Comparison of ENCODE assay signal across 18 cellular contexts in genomic region chr7:3107889-3108570, GRCh38.
DNase-seq lines count a peak whose midpoint lies in the region; ATAC-seq lines count a peak whose summit lies in the region.
"Had no signal": no experiment of that assay in that cellular context is flagged by ENCODE, and none has a peak within 500 bp of the region (broad histone marks: within the 10 kb centered on the region; RNA-seq: fewer than 3 reads in every experiment).

No MANE protein-coding gene starts in this region.

- DNase-seq in CD4-positive, CD25-positive, alpha-beta regulatory T cell = peak in 1 of 3 donors; percentile 45
- no peak for DNase-seq in CD8-positive, alpha-beta memory T cell
- no peak for DNase-seq in epithelial cell of prostate (ENCODE audit: low read depth, low spot score)
- no peak for DNase-seq in COLO668 (lab: John Stamatoyannopoulos, UW; ENCODE audit: unreplicated experiment)
- DNase-seq in COLO829 (ENCODE audit: low spot score) = no peak
- DNase-seq: activated CD4-positive, alpha-beta T cell treated with anti-CD3 and anti-CD28 coated beads, Interleukin-2, amount 50 U/mL, for 4 hours; BE2C; DMS53; foreskin fibroblast; NCI-H1417 treated with DMSO at 0.1 percent for 48 hours; Peyer's patch; stimulated activated CD4-positive, alpha-beta T cell treated with anti-CD3 and anti-CD28 coated beads, Interleukin-2, amount 100 ng/mL, for 48 hours; substantia nigra had no signal

- CTCF ChIA-PET in CD8-positive, alpha-beta memory T cell (lab: Charles Lee) = interaction anchor here (1.7 to 2.0 kb wide), 2 partner anchors 18 to 47 kb away, joined by 6 to 7 read pairs; no protein-coding TSS in a partner anchor

- peaks cover 0 to 3% (median 0%) of the 10 kb centered on the region in 7 donors for H3K9me3 Mint-ChIP-seq in CD4-positive, CD25-positive, alpha-beta regulatory T cell
- H3K9me3 Mint-ChIP-seq in CD8-positive, alpha-beta memory T cell = peaks cover 0 to 3% (median 2%) of the 10 kb centered on the region in 5 donors
- peaks cover 31% of the 10 kb centered on the region for H3K9me3 Mint-ChIP-seq in T-helper 1 cell treated with Interleukin-12 subunit alpha and Interleukin-12 subunit beta and Interleukin-4 antibody, amounts not matched to agents 30 μg/mL and 1 μg/mL, for 36 hours
- H3K9me3 Mint-ChIP-seq: memory B cell had no signal

- peaks cover 2% of the 10 kb centered on the region for H3K36me3 ChIP-seq in CD4-positive, CD25-positive, alpha-beta regulatory T cell (ENCODE audit: control insufficient read depth, insufficient read depth, low read length)
- no peaks in the 10 kb centered on the region for H3K36me3 ChIP-seq in CD8-positive, alpha-beta memory T cell (ENCODE audit: insufficient read depth, low read length)
- H3K36me3 ChIP-seq: BE2C, Peyer's patch had no signal

- H3K9me3 ChIP-seq in CD4-positive, CD25-positive, alpha-beta regulatory T cell (ENCODE audit: control insufficient read depth in 2 of 2, low read length in 2 of 2) = no peaks in the 10 kb centered on the region
- H3K9me3 ChIP-seq in CD8-positive, alpha-beta memory T cell (ENCODE audit: low read length) = no peaks in the 10 kb centered on the region
- H3K9me3 ChIP-seq: BE2C, Peyer's patch had no signal

- ATAC-seq in CD4-positive, CD25-positive, alpha-beta regulatory T cell (ENCODE audit: low read depth in 2 of 2) = no peak
- ATAC-seq in HG02973 (IDR thresholded peaks at IDR 0.05; ENCODE audit: unreplicated experiment) = no peak
- ATAC-seq: SK-N-SH treated with all-trans-retinoic acid at 6 μM for 48 hours had no signal

- H3K4me1 Mint-ChIP-seq in CD4-positive, CD25-positive, alpha-beta regulatory T cell = peaks cover 5 to 40% (median 20%) of the 10 kb centered on the region in 4 donors
- peaks cover 42 to 90% (median 66%) of the 10 kb centered on the region in 3 donors for H3K4me1 Mint-ChIP-seq in CD8-positive, alpha-beta memory T cell
- H3K4me1 Mint-ChIP-seq in T-helper 1 cell treated with Interleukin-12 subunit alpha and Interleukin-12 subunit beta and Interleukin-4 antibody, amounts not matched to agents 30 μg/mL and 1 μg/mL, for 36 hours (ENCODE audit: low read depth) = peaks cover 79% of the 10 kb centered on the region
- H3K4me1 Mint-ChIP-seq: nephron had no signal

- peak overlapping the region in 3 of 4 donors; percentile 22 to 79 (median 66) for H3K4me3 Mint-ChIP-seq in CD4-positive, CD25-positive, alpha-beta regulatory T cell
- peak overlapping the region in 5 of 7 donors; percentile 39 to 71 (median 52) for H3K4me3 Mint-ChIP-seq in CD8-positive, alpha-beta memory T cell
- peak overlapping the region; percentile 57 for H3K4me3 Mint-ChIP-seq in T-helper 1 cell treated with Interleukin-12 subunit alpha and Interleukin-12 subunit beta and Interleukin-4 antibody, amounts not matched to agents 30 μg/mL and 1 μg/mL, for 36 hours
- H3K4me3 Mint-ChIP-seq: memory B cell, nephron had no signal

- POLR2A ChIA-PET in CD8-positive, alpha-beta memory T cell (lab: Charles Lee) = interaction anchor here (0.6 kb wide), 1 partner anchor 43 kb away, joined by 3 read pairs; no protein-coding TSS in a partner anchor

- H3K27me3 Mint-ChIP-seq in CD4-positive, CD25-positive, alpha-beta regulatory T cell = no peaks in the 10 kb centered on the region
- no peaks in the 10 kb centered on the region for H3K27me3 Mint-ChIP-seq in CD8-positive, alpha-beta memory T cell
- no peaks in the 10 kb centered on the region for H3K27me3 Mint-ChIP-seq in T-helper 1 cell treated with Interleukin-12 subunit alpha and Interleukin-12 subunit beta and Interleukin-4 antibody, amounts not matched to agents 30 μg/mL and 1 μg/mL, for 36 hours (ENCODE audit: low read depth)

- no peaks in the 10 kb centered on the region for H3K27me3 ChIP-seq in CD4-positive, CD25-positive, alpha-beta regulatory T cell (ENCODE audit: control insufficient read depth, insufficient read depth, low read length)
- no peaks in the 10 kb centered on the region for H3K27me3 ChIP-seq in CD8-positive, alpha-beta memory T cell (ENCODE audit: insufficient read depth, low read length, poor library complexity, severe bottlenecking)
- H3K27me3 ChIP-seq: BE2C, Peyer's patch had no signal

- H3K4me3 ChIP-seq in CD4-positive, CD25-positive, alpha-beta regulatory T cell (ENCODE audit: low read depth, low read length) = peak overlapping the region; percentile 10
- no peak overlapping the region for H3K4me3 ChIP-seq in CD8-positive, alpha-beta memory T cell (ENCODE audit: low read length)
- H3K4me3 ChIP-seq: Peyer's patch had no signal

- no peak overlapping the region for H3K27ac ChIP-seq in CD4-positive, CD25-positive, alpha-beta regulatory T cell (ENCODE audit: insufficient read depth, low read length, poor library complexity, severe bottlenecking)
- no peak overlapping the region for H3K27ac ChIP-seq in CD8-positive, alpha-beta memory T cell (ENCODE audit: low read depth, low read length)
- H3K27ac ChIP-seq in epithelial cell of prostate = peak overlapping the region; percentile 8
- H3K27ac ChIP-seq: Peyer's patch had no signal

- H3K36me3 Mint-ChIP-seq in CD4-positive, CD25-positive, alpha-beta regulatory T cell = no peaks in the 10 kb centered on the region
- H3K36me3 Mint-ChIP-seq in CD8-positive, alpha-beta memory T cell = peaks cover 2 to 35% (median 4%) of the 10 kb centered on the region in 3 donors
- peaks cover 35% of the 10 kb centered on the region for H3K36me3 Mint-ChIP-seq in T-helper 1 cell treated with Interleukin-12 subunit alpha and Interleukin-12 subunit beta and Interleukin-4 antibody, amounts not matched to agents 30 μg/mL and 1 μg/mL, for 36 hours (ENCODE audit: low read depth)
- H3K36me3 Mint-ChIP-seq: memory B cell had no signal

- peaks cover 27% of the 10 kb centered on the region for H3K4me1 ChIP-seq in CD4-positive, CD25-positive, alpha-beta regulatory T cell (ENCODE audit: control insufficient read depth, insufficient read depth, low read length, poor library complexity, severe bottlenecking)
- H3K4me1 ChIP-seq in CD8-positive, alpha-beta memory T cell (ENCODE audit: insufficient read depth, low read length) = peaks cover 53% of the 10 kb centered on the region
- H3K4me1 ChIP-seq: BE2C, Peyer's patch had no signal

- peak overlapping the region in 1 of 3 donors; percentile 14 for H3K27ac Mint-ChIP-seq in CD4-positive, CD25-positive, alpha-beta regulatory T cell
- H3K27ac Mint-ChIP-seq in CD8-positive, alpha-beta memory T cell = peak overlapping the region in 7 of 8 donors; percentile 28 to 93 (median 79)
- peak overlapping the region; percentile 85 for H3K27ac Mint-ChIP-seq in T-helper 1 cell treated with Interleukin-12 subunit alpha and Interleukin-12 subunit beta and Interleukin-4 antibody, amounts not matched to agents 30 μg/mL and 1 μg/mL, for 36 hours
- H3K27ac Mint-ChIP-seq: memory B cell, nephron had no signal
